ENCODE assay signal across 19 cellular contexts in the genomic region with DNA sequence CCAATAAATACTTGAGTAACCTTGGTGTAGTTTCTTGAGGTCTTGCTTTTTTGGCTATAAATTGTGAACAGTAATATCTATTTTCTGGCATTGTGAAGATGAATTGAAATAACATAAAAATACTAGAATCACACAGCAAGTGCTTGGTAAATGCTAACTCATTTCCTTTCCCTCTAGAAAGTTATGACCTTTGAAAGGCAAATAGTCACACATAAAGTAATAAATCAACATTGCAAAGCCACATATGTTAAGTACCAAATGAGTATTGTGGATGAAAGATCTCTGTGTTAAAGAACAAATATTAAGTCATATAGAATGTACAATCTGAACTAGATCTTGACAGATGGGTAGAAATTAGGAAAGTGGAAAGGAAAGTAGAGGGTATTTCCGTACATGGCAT.
A peak's percentile ranks its signal among the peaks of the same experiment; 100 is the strongest.
DNase-seq lines count a peak whose midpoint lies in the region; ATAC-seq, FAIRE-seq and TF ChIP-seq lines count a peak whose summit lies in the region.
"Had no signal": no experiment of that assay in that cellular context is flagged by ENCODE, and none has a peak within 500 bp of the region (broad histone marks: within the 10 kb centered on the region; RNA-seq: fewer than 3 reads in every experiment).

No MANE protein-coding gene starts in this region.

- POLR2A ChIA-PET in HepG2 (lab: Yijun Ruan, JAX), result no interaction called here

- H3K36me3 ChIP-seq in HepG2 (replicated peaks in 1 of 2; ENCODE audit: control insufficient read depth in 1 of 2, insufficient read depth in 2 of 2, low read length in 2 of 2), result no peaks in the 10 kb centered on the region
- no peaks in the 10 kb centered on the region for H3K36me3 ChIP-seq in small intestine (ENCODE audit: control insufficient read depth in 2 of 2, insufficient read depth in 2 of 2, low read length in 2 of 2)
- H3K36me3 ChIP-seq: BLaER1 had no signal

- TF ChIP-seq CTCF in HepG2 (CRISPR knock-in tag; IDR thresholded peaks at IDR 0.05), result no peak

- TF ChIP-seq RAD21 in HepG2 (CRISPR knock-in tag; IDR thresholded peaks at IDR 0.05), result no peak

- FAIRE-seq in HepG2 (lab: Jason Lieb, UNC) (no peak), small intestine (lab: Jason Lieb, UNC) (no peak)
- FAIRE-seq: A204.1, G401.6, GM12892, H1 had no signal

- no peaks in the 10 kb centered on the region for H4K20me1 ChIP-seq in HepG2 (ENCODE audit: insufficient read depth, low read length)
- H4K20me1 ChIP-seq: BLaER1 had no signal

- intact Hi-C loops in HepG2 (cut with micrococcal nuclease; ENCODE audit: unreplicated experiment), result no loop called here

- ATAC-seq in HepG2 (peak; percentile 62), GM21447 (IDR thresholded peaks at IDR 0.05; ENCODE audit: unreplicated experiment) (no peak)

- H3K27ac ChIP-seq in HepG2 (ENCODE audit: extremely low read length, insufficient read depth, low read length) (no peak overlapping the region), small intestine (ENCODE audit: low read depth in 1 of 2, low read length in 1 of 2) (no peak overlapping the region)
- H3K27ac ChIP-seq: BLaER1, C4-2B, GM23248 had no signal

- no peak overlapping the region for H2AFZ ChIP-seq in HepG2 (ENCODE audit: low read length)
- H2AFZ ChIP-seq: GM23248 had no signal

- no peaks in the 10 kb centered on the region for H3K27me3 ChIP-seq in HepG2 (ENCODE audit: control insufficient read depth in 1 of 2, insufficient read depth in 2 of 2, low read length in 2 of 2)
- no peaks in the 10 kb centered on the region for H3K27me3 ChIP-seq in small intestine (ENCODE audit: control insufficient read depth in 2 of 2, insufficient read depth in 2 of 2, low read length in 2 of 2)
- H3K27me3 ChIP-seq: BLaER1 had no signal

- 64% methylated on average over 1 of the region's 1 CpG for WGBS in HepG2 (ENCODE audit: low lambda C conversion rate)
- 62 to 73% (median 65%) methylated on average over 1 of the region's 1 CpG for WGBS in small intestine, 3 donors

- H3K4me3 ChIP-seq in HepG2 (replicated peaks in 1 of 3; ENCODE audit: insufficient read depth in 1 of 3, low read depth in 2 of 3, low read length in 3 of 3) (no peak overlapping the region), small intestine (ENCODE audit: low read depth in 1 of 2, low read length in 2 of 2) (no peak overlapping the region)
- H3K4me3 ChIP-seq: BLaER1, GM23248 had no signal

- H3K4me1 ChIP-seq in HepG2 (ENCODE audit: insufficient read depth, low read length) (peaks cover 32% of the 10 kb centered on the region), small intestine (ENCODE audit: control insufficient read depth in 2 of 2, insufficient read depth in 1 of 2, low read depth in 1 of 2, low read length in 1 of 2) (no peaks in the 10 kb centered on the region)

- peak overlapping the region; percentile 25; the same call in 1 of the 2 replicates for H3K4me2 ChIP-seq in HepG2 (ENCODE audit: low read depth, low read length)
- H3K4me2 ChIP-seq: BLaER1 had no signal

- TF ChIP-seq EP300 in HepG2 (IDR thresholded peaks at IDR 0.05; ENCODE audit: low read depth in 2 of 2, low read length in 2 of 2) (no peak), HepG2 (CRISPR knock-in tag; IDR thresholded peaks at IDR 0.05; ENCODE audit: borderline replicate concordance) (no peak)

- DNase-seq in foreskin melanocyte (peak; percentile 15), HepG2 (ENCODE audit: low spot score) (peak; percentile 38), small intestine (peak; percentile 3), 8988T (no peak), SKM-1 (lab: John Stamatoyannopoulos, UW; ENCODE audit: unreplicated experiment) (no peak)
- DNase-seq: CD4-positive, CD25-positive, alpha-beta regulatory T cell; CD8-positive, alpha-beta memory T cell; DMS 273 treated with DMSO at 0.1 percent for 48 hours; DND-41; GM23248; H7; HCEC 1CT had no signal

- H3K9me3 ChIP-seq in HepG2 (ENCODE audit: low read length) (no peaks in the 10 kb centered on the region), small intestine (ENCODE audit: control insufficient read depth, low read depth) (no peaks in the 10 kb centered on the region)
- H3K9me3 ChIP-seq: BLaER1 had no signal

- in situ Hi-C loops in HepG2 (cut with HindIII; ENCODE audit: extremely low pct_ligation_motif_present, low pct_unique_long_range_greater_than_20kb), result loop anchor here (25.0 kb wide), 1 partner anchor 692 kb away; no protein-coding TSS in a partner anchor

- H3K9ac ChIP-seq in HepG2 (ENCODE audit: insufficient read depth, low read depth, low read length), result no peak overlapping the region
- H3K9ac ChIP-seq: BLaER1, GM23248 had no signal

- BruUV-seq in HepG2 (replicated peaks; lab: Mats Ljungman, UMichigan), result no TSS peak

- TF ChIP-seq POLR2A in HepG2 (IDR thresholded peaks at IDR 0.05; ENCODE audit: insufficient read depth in 1 of 2, low read depth in 2 of 2, low read length in 2 of 2), result no peak

- CTCF ChIA-PET in HepG2 (lab: Yijun Ruan, JAX; ENCODE audit: low intra/inter-chr PET ratio, low total read pairs), result no interaction called here

- H3K79me2 ChIP-seq in HepG2 (ENCODE audit: insufficient read depth, low read length), result no peaks in the 10 kb centered on the region

TF ChIP-seq in HepG2, 621 proteins besides CTCF, POLR2A, EP300 and RAD21:
- TF ChIP-seq, protein P1, sequence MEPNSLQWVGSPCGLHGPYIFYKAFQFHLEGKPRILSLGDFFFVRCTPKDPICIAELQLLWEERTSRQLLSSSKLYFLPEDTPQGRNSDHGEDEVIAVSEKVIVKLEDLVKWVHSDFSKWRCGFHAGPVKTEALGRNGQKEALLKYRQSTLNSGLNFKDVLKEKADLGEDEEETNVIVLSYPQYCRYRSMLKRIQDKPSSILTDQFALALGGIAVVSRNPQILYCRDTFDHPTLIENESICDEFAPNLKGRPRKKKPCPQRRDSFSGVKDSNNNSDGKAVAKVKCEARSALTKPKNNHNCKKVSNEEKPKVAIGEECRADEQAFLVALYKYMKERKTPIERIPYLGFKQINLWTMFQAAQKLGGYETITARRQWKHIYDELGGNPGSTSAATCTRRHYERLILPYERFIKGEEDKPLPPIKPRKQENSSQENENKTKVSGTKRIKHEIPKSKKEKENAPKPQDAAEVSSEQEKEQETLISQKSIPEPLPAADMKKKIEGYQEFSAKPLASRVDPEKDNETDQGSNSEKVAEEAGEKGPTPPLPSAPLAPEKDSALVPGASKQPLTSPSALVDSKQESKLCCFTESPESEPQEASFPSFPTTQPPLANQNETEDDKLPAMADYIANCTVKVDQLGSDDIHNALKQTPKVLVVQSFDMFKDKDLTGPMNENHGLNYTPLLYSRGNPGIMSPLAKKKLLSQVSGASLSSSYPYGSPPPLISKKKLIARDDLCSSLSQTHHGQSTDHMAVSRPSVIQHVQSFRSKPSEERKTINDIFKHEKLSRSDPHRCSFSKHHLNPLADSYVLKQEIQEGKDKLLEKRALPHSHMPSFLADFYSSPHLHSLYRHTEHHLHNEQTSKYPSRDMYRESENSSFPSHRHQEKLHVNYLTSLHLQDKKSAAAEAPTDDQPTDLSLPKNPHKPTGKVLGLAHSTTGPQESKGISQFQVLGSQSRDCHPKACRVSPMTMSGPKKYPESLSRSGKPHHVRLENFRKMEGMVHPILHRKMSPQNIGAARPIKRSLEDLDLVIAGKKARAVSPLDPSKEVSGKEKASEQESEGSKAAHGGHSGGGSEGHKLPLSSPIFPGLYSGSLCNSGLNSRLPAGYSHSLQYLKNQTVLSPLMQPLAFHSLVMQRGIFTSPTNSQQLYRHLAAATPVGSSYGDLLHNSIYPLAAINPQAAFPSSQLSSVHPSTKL (CRISPR knock-in tag; IDR thresholded peaks at IDR 0.05), result 0 out of 2 replicates have a peak, but pooled peaks have one; percentile 23
- TF ChIP-seq, protein P2, sequence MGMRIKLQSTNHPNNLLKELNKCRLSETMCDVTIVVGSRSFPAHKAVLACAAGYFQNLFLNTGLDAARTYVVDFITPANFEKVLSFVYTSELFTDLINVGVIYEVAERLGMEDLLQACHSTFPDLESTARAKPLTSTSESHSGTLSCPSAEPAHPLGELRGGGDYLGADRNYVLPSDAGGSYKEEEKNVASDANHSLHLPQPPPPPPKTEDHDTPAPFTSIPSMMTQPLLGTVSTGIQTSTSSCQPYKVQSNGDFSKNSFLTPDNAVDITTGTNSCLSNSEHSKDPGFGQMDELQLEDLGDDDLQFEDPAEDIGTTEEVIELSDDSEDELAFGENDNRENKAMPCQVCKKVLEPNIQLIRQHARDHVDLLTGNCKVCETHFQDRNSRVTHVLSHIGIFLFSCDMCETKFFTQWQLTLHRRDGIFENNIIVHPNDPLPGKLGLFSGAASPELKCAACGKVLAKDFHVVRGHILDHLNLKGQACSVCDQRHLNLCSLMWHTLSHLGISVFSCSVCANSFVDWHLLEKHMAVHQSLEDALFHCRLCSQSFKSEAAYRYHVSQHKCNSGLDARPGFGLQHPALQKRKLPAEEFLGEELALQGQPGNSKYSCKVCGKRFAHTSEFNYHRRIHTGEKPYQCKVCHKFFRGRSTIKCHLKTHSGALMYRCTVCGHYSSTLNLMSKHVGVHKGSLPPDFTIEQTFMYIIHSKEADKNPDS (CRISPR knock-in tag; IDR thresholded peaks at IDR 0.05), result peak; percentile 84; the same call in 1 of the 2 replicates
- no peak for TF ChIP-seq AGO1 (IDR thresholded peaks at IDR 0.05; ENCODE audit: low read depth, low read length, poor library complexity, severe bottlenecking)
- TF ChIP-seq, protein P3, sequence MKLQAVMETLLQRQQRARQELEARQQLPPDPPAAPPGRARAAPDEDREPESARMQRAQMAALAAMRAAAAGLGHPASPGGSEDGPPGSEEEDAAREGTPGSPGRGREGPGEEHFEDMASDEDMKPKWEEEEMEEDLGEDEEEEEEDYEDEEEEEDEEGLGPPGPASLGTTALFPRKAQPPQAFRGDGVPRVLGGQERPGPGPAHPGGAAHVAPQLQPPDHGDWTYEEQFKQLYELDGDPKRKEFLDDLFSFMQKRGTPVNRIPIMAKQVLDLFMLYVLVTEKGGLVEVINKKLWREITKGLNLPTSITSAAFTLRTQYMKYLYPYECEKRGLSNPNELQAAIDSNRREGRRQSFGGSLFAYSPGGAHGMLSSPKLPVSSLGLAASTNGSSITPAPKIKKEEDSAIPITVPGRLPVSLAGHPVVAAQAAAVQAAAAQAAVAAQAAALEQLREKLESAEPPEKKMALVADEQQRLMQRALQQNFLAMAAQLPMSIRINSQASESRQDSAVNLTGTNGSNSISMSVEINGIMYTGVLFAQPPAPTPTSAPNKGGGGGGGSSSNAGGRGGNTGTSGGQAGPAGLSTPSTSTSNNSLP (IDR thresholded peaks at IDR 0.05; ENCODE audit: low read depth, low read length), result peak; percentile 71

Comparison
In these comparisons a context has a peak if more than half of its experiments do, and no peak if none do; other contexts are left out.
1. DNase-seq: peak in foreskin melanocyte (single experiment), HepG2 (single experiment) and small intestine (single experiment); none in 8988T (single experiment) and SKM-1 (single experiment).